ENCODE assay signal across 11 cellular contexts in the genomic region with DNA sequence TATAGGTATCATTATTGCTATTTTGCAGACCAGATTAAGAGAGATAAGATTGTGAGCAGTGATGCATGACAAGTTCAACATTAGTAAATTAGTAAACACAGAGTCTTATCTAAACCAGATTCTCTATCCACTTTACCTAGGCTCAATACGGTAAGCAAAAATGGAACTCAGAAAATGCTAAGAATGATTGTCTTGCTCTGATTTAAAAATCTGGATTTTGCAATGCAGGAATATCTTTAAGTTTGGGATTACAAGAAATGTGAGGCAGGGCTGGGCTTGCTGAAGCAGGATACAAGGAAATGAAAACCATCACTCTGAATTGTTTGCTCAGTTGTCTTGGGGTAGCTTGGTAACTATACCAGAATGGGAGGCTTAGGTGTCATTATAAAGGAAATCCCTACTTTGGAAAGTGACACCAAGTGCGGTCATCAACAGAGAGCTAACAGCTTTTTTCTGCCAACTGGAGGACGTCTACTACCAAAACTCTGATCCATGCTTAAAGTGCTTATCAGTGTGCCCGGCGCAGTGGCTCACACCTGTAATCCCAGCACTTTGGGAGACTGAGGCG.
DNase-seq lines count a peak whose midpoint lies in the region; ATAC-seq lines count a peak whose summit lies in the region.
"Had no signal": no experiment of that assay in that cellular context is flagged by ENCODE, and none has a peak within 500 bp of the region (broad histone marks: within the 10 kb centered on the region; RNA-seq: fewer than 3 reads in every experiment).

No MANE protein-coding gene starts in this region.

- DNase-seq in NCI-H345 (lab: John Stamatoyannopoulos, UW) = peak; percentile 17
- DNase-seq in NCI-H345 treated with DMSO at 0.1 percent for 48 hours (lab: John Stamatoyannopoulos, UW; ENCODE audit: unreplicated experiment) = no peak
- DNase-seq in NCI-H2029 (lab: John Stamatoyannopoulos, UW) = peak; percentile 69
- peak; percentile 7 for DNase-seq in NCI-H69 (lab: John Stamatoyannopoulos, UW)
- no peak for DNase-seq in GOT3 (lab: John Stamatoyannopoulos, UW)
- no peak for DNase-seq in CD1c-positive myeloid dendritic cell (ENCODE audit: extremely low spot score)
- DNase-seq: DMS79, NCI-H1694 treated with DMSO at 0.1 percent for 48 hours had no signal

- ATAC-seq in esophagus mucosa (peak; percentile 76), GM21528 (IDR thresholded peaks at IDR 0.05; ENCODE audit: low FRiP score, unreplicated experiment) (no peak)
- ATAC-seq: GM23338 had no signal

Comparison
In these comparisons a context has a peak if more than half of its experiments do, and no peak if none do; other contexts are left out.
1. DNase-seq: peak in NCI-H345 (single experiment), NCI-H2029 (single experiment) and NCI-H69 (single experiment); none in NCI-H345 treated with DMSO at 0.1 percent for 48 hours (single experiment), GOT3 (single experiment) and CD1c-positive myeloid dendritic cell (single experiment).